Comparison of ENCODE assay signal across 1 cellular context in genomic region chr10:116827214-116827671, GRCh38.
TF ChIP-seq lines count a peak whose summit lies in the region.

No MANE protein-coding gene starts in this region.

TF ChIP-seq in SK-N-SH, 30 proteins besides CTCF, POLR2A, EP300 and RAD21 (continued from another document):
- TF ChIP-seq RXRA (IDR thresholded peaks at IDR 0.05; ENCODE audit: borderline replicate concordance, low read depth), result no peak
- no peak for TF ChIP-seq SMC3 (IDR thresholded peaks at IDR 0.05; ENCODE audit: low read depth, low read length)
- no peak for TF ChIP-seq CHD2 (IDR thresholded peaks at IDR 0.05; ENCODE audit: low read length, partially characterized antibody)
- TF ChIP-seq YY1 (IDR thresholded peaks at IDR 0.05; ENCODE audit: low read depth), result no peak
